15 cellular contexts compared by ENCODE assay signal in the genomic region with DNA sequence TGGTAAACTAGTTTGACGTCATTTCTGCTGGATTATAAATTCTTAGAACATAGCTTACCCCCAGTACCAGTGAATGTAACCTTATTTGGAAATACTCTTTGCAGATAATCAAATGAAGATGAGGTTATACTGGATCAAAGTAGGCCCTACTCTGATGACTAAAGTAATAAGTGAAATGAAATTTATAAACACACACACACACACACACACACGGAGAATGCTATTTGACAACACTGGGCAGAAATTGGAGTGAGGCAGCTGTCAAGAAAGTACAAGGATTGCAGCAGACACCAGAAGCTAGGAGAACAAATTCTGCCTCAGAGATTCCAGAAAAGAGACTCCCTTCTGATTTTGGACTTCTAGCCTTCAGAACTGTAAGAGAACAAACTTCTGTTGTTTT.
"Had no signal": no experiment of that assay in that cellular context is flagged by ENCODE, and none has a peak within 500 bp of the region (broad histone marks: within the 10 kb centered on the region; RNA-seq: fewer than 3 reads in every experiment).

No MANE protein-coding gene starts in this region.

- H3K9me3 Mint-ChIP-seq: activated CD4-positive, alpha-beta T cell treated with anti-CD3 and anti-CD28 coated beads, Interleukin-2, amount 10 ng/mL, durations not matched to agents 24 days and 14 days; activated T-helper 2 cell treated with anti-CD3 and anti-CD28 coated beads, Interferon-gamma antibody, Interleukin-2, Interleukin-4, amounts not matched to agents 10 μg/mL and 5 μg/mL and 100 μg/mL, durations not matched to agents 14 hours and 24 hours and 36 hours; neural progenitor cell; WTC11 had no signal

- H3K27ac ChIP-seq: brain microvascular endothelial cell, heart right ventricle, neural progenitor cell, parathyroid adenoma, skin epidermis, tibial nerve had no signal

- H3K36me3 Mint-ChIP-seq: neural progenitor cell; stimulated activated effector memory CD8-positive, alpha-beta T cell treated with anti-CD3 and anti-CD28 coated beads, Interleukin-12 subunit alpha, Interleukin-12 subunit beta, amount 100 ng/mL, for 72 hours; WTC11 had no signal

- H3K4me3 Mint-ChIP-seq: activated CD4-positive, alpha-beta T cell treated with anti-CD3 and anti-CD28 coated beads, Interleukin-2, amount 10 ng/mL, durations not matched to agents 24 days and 14 days; neural progenitor cell; stimulated activated effector memory CD8-positive, alpha-beta T cell treated with anti-CD3 and anti-CD28 coated beads, Interleukin-12 subunit alpha, Interleukin-12 subunit beta, amount 100 ng/mL, for 72 hours; WTC11 had no signal

- H3K4me2 ChIP-seq: neural progenitor cell had no signal

- H3K27ac Mint-ChIP-seq: activated CD4-positive, alpha-beta T cell treated with anti-CD3 and anti-CD28 coated beads, Interleukin-2, amount 10 ng/mL, durations not matched to agents 24 days and 14 days; activated T-helper 2 cell treated with anti-CD3 and anti-CD28 coated beads, Interferon-gamma antibody, Interleukin-2, Interleukin-4, amounts not matched to agents 10 μg/mL and 5 μg/mL and 100 μg/mL, durations not matched to agents 14 hours and 24 hours and 36 hours; neural progenitor cell; stimulated activated effector memory CD8-positive, alpha-beta T cell treated with anti-CD3 and anti-CD28 coated beads, Interleukin-12 subunit alpha, Interleukin-12 subunit beta, amount 100 ng/mL, for 72 hours; WTC11 had no signal

- H3K27me3 ChIP-seq: brain microvascular endothelial cell, heart right ventricle, neural progenitor cell, tibial nerve had no signal

- H3K4me1 Mint-ChIP-seq: activated CD4-positive, alpha-beta T cell treated with anti-CD3 and anti-CD28 coated beads, Interleukin-2, amount 10 ng/mL, durations not matched to agents 24 days and 14 days; neural progenitor cell; stimulated activated effector memory CD8-positive, alpha-beta T cell treated with anti-CD3 and anti-CD28 coated beads, Interleukin-12 subunit alpha, Interleukin-12 subunit beta, amount 100 ng/mL, for 72 hours; WTC11 had no signal

- H3K9me3 ChIP-seq: heart right ventricle, tibial nerve had no signal

- H3K36me3 ChIP-seq: brain microvascular endothelial cell, heart right ventricle, neural progenitor cell, tibial nerve had no signal

- H3K9ac ChIP-seq: neural progenitor cell, parathyroid adenoma had no signal

- H3K27me3 Mint-ChIP-seq: activated CD4-positive, alpha-beta T cell treated with anti-CD3 and anti-CD28 coated beads, Interleukin-2, amount 10 ng/mL, durations not matched to agents 24 days and 14 days had no signal

- DNase-seq: activated CD4-positive, alpha-beta T cell treated with anti-CD3 and anti-CD28 coated beads, Interleukin-2, amount 10 ng/mL, durations not matched to agents 24 days and 14 days; activated naive CD4-positive, alpha-beta T cell treated with anti-CD3 and anti-CD28 coated beads, Interleukin-2, amount 50 U/mL, for 16 hours; brain microvascular endothelial cell; dermis blood vessel endothelial cell; erythroblast; heart right ventricle had no signal

- FAIRE-seq: frontal cortex had no signal

- H3K4me3 ChIP-seq: heart right ventricle, neural progenitor cell, skin epidermis, tibial nerve had no signal

- H2AFZ ChIP-seq: neural progenitor cell, parathyroid adenoma had no signal

- H3K79me2 ChIP-seq: parathyroid adenoma had no signal

- H3K4me1 ChIP-seq: heart right ventricle, neural progenitor cell, parathyroid adenoma, tibial nerve had no signal

- ATAC-seq: heart right ventricle; SK-N-SH treated with all-trans-retinoic acid at 6 μM for 48 hours; stimulated activated effector memory CD8-positive, alpha-beta T cell treated with anti-CD3 and anti-CD28 coated beads, Interleukin-12 subunit alpha, Interleukin-12 subunit beta, amount 100 ng/mL, for 72 hours; WTC11 had no signal
